ENCODE assay signal across 1 cellular context in genomic region chr3:75241231-75241940, GRCh38.
A peak's percentile ranks its signal among the peaks of the same experiment; 100 is the strongest.
TF ChIP-seq lines count a peak whose summit lies in the region.

No MANE protein-coding gene starts in this region.

TF ChIP-seq in IMR-90, 13 proteins besides CTCF, POLR2A, EP300 and RAD21:
- TF ChIP-seq MAFK (IDR thresholded peaks at IDR 0.05; ENCODE audit: low read depth, low read length) = peak; percentile 69
TF ChIP-seq in IMR-90: peak in this region for 1; not testable (repeated sequence) for 12.
